31 cellular contexts compared by ENCODE assay signal in the genomic region with DNA sequence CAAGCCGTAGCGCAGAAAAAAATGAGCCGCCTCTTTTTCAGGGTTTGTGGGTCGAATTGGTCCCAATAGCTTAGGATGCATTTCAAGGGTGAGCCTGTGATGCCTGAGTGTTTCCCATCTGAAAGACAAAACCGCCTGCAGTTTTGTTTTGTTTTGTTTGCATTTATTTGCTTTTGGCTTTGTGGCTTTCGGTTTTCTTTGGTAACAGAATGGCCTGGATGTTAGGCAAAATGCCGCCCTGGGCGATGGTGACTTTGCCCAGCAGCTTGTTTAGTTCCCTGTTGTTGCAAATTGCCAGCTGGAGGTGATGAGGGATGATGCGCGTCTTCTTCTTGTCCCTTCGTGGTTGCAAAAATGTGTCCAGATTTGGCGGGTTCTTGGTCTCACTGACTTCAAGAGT.
"Had no signal": no experiment of that assay in that cellular context is flagged by ENCODE, and none has a peak within 500 bp of the region (broad histone marks: within the 10 kb centered on the region; RNA-seq: fewer than 3 reads in every experiment).

No MANE protein-coding gene starts in this region.

- H3K27me3 ChIP-seq: adrenal gland, body of pancreas had no signal

- H3K27ac ChIP-seq: adrenal gland, body of pancreas had no signal

- H3K36me3 ChIP-seq: adrenal gland had no signal

- H3K4me1 Mint-ChIP-seq: activated CD4-positive, alpha-beta T cell treated with anti-CD3 and anti-CD28 coated beads, Interleukin-2, amount 10 ng/mL, durations not matched to agents 24 days and 14 days; activated CD8-positive, alpha-beta memory T cell treated with anti-CD3 and anti-CD28 coated beads, Interleukin-2, amount 10 ng/mL, durations not matched to agents 7 days and 5 days; activated naive CD4-positive, alpha-beta T cell treated with anti-CD3 and anti-CD28 coated beads, Interleukin-2, amount 50 U/mL, for 24 hours; activated naive CD8-positive, alpha-beta T cell treated with anti-CD3 and anti-CD28 coated beads for 36 hours; activated naive CD8-positive, alpha-beta T cell treated with anti-CD3 and anti-CD28 coated beads, Interleukin-2, amount 50 U/mL, for 24 hours had no signal

- FAIRE-seq: colon, endometrium, frontal cortex had no signal

- H3K4me3 Mint-ChIP-seq: activated CD4-positive, alpha-beta memory T cell treated with anti-CD3 and anti-CD28 coated beads for 36 hours; activated CD4-positive, alpha-beta T cell treated with anti-CD3 and anti-CD28 coated beads, Interleukin-2, amount 10 ng/mL, durations not matched to agents 24 days and 14 days; activated CD8-positive, alpha-beta memory T cell treated with anti-CD3 and anti-CD28 coated beads, Interleukin-2, amount 10 ng/mL, durations not matched to agents 7 days and 5 days; activated CD8-positive, alpha-beta T cell treated with anti-CD3 and anti-CD28 coated beads, Interleukin-2, amount 10 ng/mL, durations not matched to agents 7 days and 5 days; activated naive CD4-positive, alpha-beta T cell treated with anti-CD3 and anti-CD28 coated beads for 36 hours; activated naive CD4-positive, alpha-beta T cell treated with anti-CD3 and anti-CD28 coated beads, Interleukin-2, amount 50 U/mL, for 24 hours; activated naive CD8-positive, alpha-beta T cell treated with anti-CD3 and anti-CD28 coated beads for 36 hours; activated naive CD8-positive, alpha-beta T cell treated with anti-CD3 and anti-CD28 coated beads, Interleukin-2, amount 50 U/mL, for 24 hours; activated T-helper 1 cell treated with anti-CD3 and anti-CD28 coated beads, Interleukin-12 subunit alpha, Interleukin-12 subunit beta, Interleukin-2, Interleukin-4 antibody, amounts not matched to agents 30 ng/mL and 10 ng/mL and 1 ng/mL, durations not matched to agents 14 hours and 24 hours and 36 hours had no signal

- H3K27me3 Mint-ChIP-seq: activated naive CD4-positive, alpha-beta T cell treated with anti-CD3 and anti-CD28 coated beads, Interleukin-2, amount 50 U/mL, for 24 hours; activated naive CD8-positive, alpha-beta T cell treated with anti-CD3 and anti-CD28 coated beads, Interleukin-2, amount 50 U/mL, for 24 hours had no signal

- ATAC-seq: activated CD8-positive, alpha-beta memory T cell treated with anti-CD3 and anti-CD28 coated beads, Interleukin-2, amount 10 ng/mL, durations not matched to agents 7 days and 5 days; activated CD8-positive, alpha-beta T cell treated with anti-CD3 and anti-CD28 coated beads, Interleukin-2, amount 10 ng/mL, durations not matched to agents 7 days and 5 days; activated naive CD8-positive, alpha-beta T cell treated with anti-CD3 and anti-CD28 coated beads, Interleukin-2, amount 50 U/mL, for 24 hours; body of pancreas; esophagus mucosa had no signal

- H3K9me3 ChIP-seq: adrenal gland had no signal

- H3K4me3 ChIP-seq: adrenal gland, body of pancreas had no signal

- DNase-seq: activated CD4-positive, alpha-beta memory T cell treated with anti-CD3 and anti-CD28 coated beads for 36 hours; activated CD4-positive, alpha-beta T cell treated with anti-CD3 and anti-CD28 coated beads for 1 hour; activated CD4-positive, alpha-beta T cell treated with anti-CD3 and anti-CD28 coated beads, Interleukin-2, amount 10 ng/mL, durations not matched to agents 24 days and 14 days; activated CD4-positive, CD25-positive, alpha-beta regulatory T cell; activated CD8-positive, alpha-beta memory T cell treated with anti-CD3 and anti-CD28 coated beads, Interleukin-2, amount 10 ng/mL, durations not matched to agents 7 days and 5 days; activated CD8-positive, alpha-beta memory T cell treated with anti-CD3 and anti-CD28 coated beads, Interleukin-2, amount 50 U/mL, for 4 hours; activated CD8-positive, alpha-beta T cell treated with anti-CD3 and anti-CD28 coated beads, Interleukin-2, amount 10 ng/mL, durations not matched to agents 7 days and 5 days; activated effector memory CD4-positive, alpha-beta T cell treated with anti-CD3 and anti-CD28 coated beads, Interleukin-2, amount 50 U/mL, for 16 hours; activated naive CD4-positive, alpha-beta T cell treated with anti-CD3 and anti-CD28 coated beads for 36 hours; activated naive CD8-positive, alpha-beta T cell treated with anti-CD3 and anti-CD28 coated beads for 36 hours; activated naive CD8-positive, alpha-beta T cell treated with anti-CD3 and anti-CD28 coated beads, Interleukin-2, amount 50 U/mL, for 24 hours; activated T-cell treated with anti-CD3 and anti-CD28 coated beads, Interleukin-2, amount 50 U/mL, for 1 hour; activated T-cell treated with anti-CD3 and anti-CD28 coated beads, Interleukin-2, amount 50 U/mL, for 48 hours; adrenal gland; amygdala; aorta; body of pancreas; caudate nucleus; cortex of kidney; dermis blood vessel endothelial cell; effector CD8-positive, alpha-beta T cell; foreskin fibroblast; head of caudate nucleus; T-helper 2 cell had no signal

- H3K36me3 Mint-ChIP-seq: activated CD4-positive, alpha-beta memory T cell treated with anti-CD3 and anti-CD28 coated beads for 36 hours; activated CD8-positive, alpha-beta memory T cell treated with anti-CD3 and anti-CD28 coated beads, Interleukin-2, amount 10 ng/mL, durations not matched to agents 7 days and 5 days; activated naive CD4-positive, alpha-beta T cell treated with anti-CD3 and anti-CD28 coated beads, Interleukin-2, amount 50 U/mL, for 24 hours; activated naive CD8-positive, alpha-beta T cell treated with anti-CD3 and anti-CD28 coated beads for 36 hours had no signal

- H3K9me3 Mint-ChIP-seq: activated CD4-positive, alpha-beta memory T cell treated with anti-CD3 and anti-CD28 coated beads for 36 hours; activated CD4-positive, alpha-beta T cell treated with anti-CD3 and anti-CD28 coated beads, Interleukin-2, amount 10 ng/mL, durations not matched to agents 24 days and 14 days; activated naive CD4-positive, alpha-beta T cell treated with anti-CD3 and anti-CD28 coated beads for 36 hours; activated naive CD4-positive, alpha-beta T cell treated with anti-CD3 and anti-CD28 coated beads, Interleukin-2, amount 50 U/mL, for 24 hours; activated naive CD8-positive, alpha-beta T cell treated with anti-CD3 and anti-CD28 coated beads for 36 hours; activated naive CD8-positive, alpha-beta T cell treated with anti-CD3 and anti-CD28 coated beads, Interleukin-2, amount 50 U/mL, for 24 hours; activated T-helper 1 cell treated with anti-CD3 and anti-CD28 coated beads, Interleukin-12 subunit alpha, Interleukin-12 subunit beta, Interleukin-2, Interleukin-4 antibody, amounts not matched to agents 30 ng/mL and 10 ng/mL and 1 ng/mL, durations not matched to agents 14 hours and 24 hours and 36 hours; activated T-helper 2 cell treated with anti-CD3 and anti-CD28 coated beads, Interferon-gamma antibody, Interleukin-2, Interleukin-4, amounts not matched to agents 10 μg/mL and 5 μg/mL and 100 μg/mL, durations not matched to agents 14 hours and 24 hours and 36 hours had no signal

- H3K27ac Mint-ChIP-seq: activated CD4-positive, alpha-beta memory T cell treated with anti-CD3 and anti-CD28 coated beads for 36 hours; activated CD4-positive, alpha-beta T cell treated with anti-CD3 and anti-CD28 coated beads, Interleukin-2, amount 10 ng/mL, durations not matched to agents 24 days and 14 days; activated CD8-positive, alpha-beta memory T cell treated with anti-CD3 and anti-CD28 coated beads, Interleukin-2, amount 10 ng/mL, durations not matched to agents 7 days and 5 days; activated CD8-positive, alpha-beta T cell treated with anti-CD3 and anti-CD28 coated beads, Interleukin-2, amount 10 ng/mL, durations not matched to agents 7 days and 5 days; activated naive CD4-positive, alpha-beta T cell treated with anti-CD3 and anti-CD28 coated beads for 36 hours; activated naive CD4-positive, alpha-beta T cell treated with anti-CD3 and anti-CD28 coated beads, Interleukin-2, amount 50 U/mL, for 24 hours; activated naive CD8-positive, alpha-beta T cell treated with anti-CD3 and anti-CD28 coated beads for 36 hours; activated naive CD8-positive, alpha-beta T cell treated with anti-CD3 and anti-CD28 coated beads, Interleukin-2, amount 50 U/mL, for 24 hours; activated T-helper 1 cell treated with anti-CD3 and anti-CD28 coated beads, Interleukin-12 subunit alpha, Interleukin-12 subunit beta, Interleukin-2, Interleukin-4 antibody, amounts not matched to agents 30 ng/mL and 10 ng/mL and 1 ng/mL, durations not matched to agents 14 hours and 24 hours and 36 hours; activated T-helper 2 cell treated with anti-CD3 and anti-CD28 coated beads, Interferon-gamma antibody, Interleukin-2, Interleukin-4, amounts not matched to agents 10 μg/mL and 5 μg/mL and 100 μg/mL, durations not matched to agents 14 hours and 24 hours and 36 hours had no signal
